In genomic region chr9:124017929-124018730, GRCh38 we compare ENCODE assay signal across 12 cellular contexts. TPM values are rescaled to one million over a fixed set of nuclear protein-coding genes. Genes with fewer than 3 reads are reported as not detected.
A peak's percentile ranks its signal among the peaks of the same experiment; 100 is the strongest.
DNase-seq lines count a peak whose midpoint lies in the region; ATAC-seq and TF ChIP-seq lines count a peak whose summit lies in the region.
"Had no signal": no experiment of that assay in that cellular context is flagged by ENCODE, and none has a peak within 500 bp of the region (broad histone marks: within the 10 kb centered on the region; RNA-seq: fewer than 3 reads in every experiment).

No MANE protein-coding gene starts in this region.

- ATAC-seq in HG03139 (IDR thresholded peaks at IDR 0.05; ENCODE audit: unreplicated experiment) (no peak), HG02642 (IDR thresholded peaks at IDR 0.05; ENCODE audit: poor library complexity, unreplicated experiment) (no peak), aorta (ENCODE audit: low FRiP score) (no peak)
- ATAC-seq: HCT116 had no signal

- peaks cover 100% of the 10 kb centered on the region for H4K20me1 ChIP-seq in neural progenitor cell (ENCODE audit: low read depth)

- CTCF ChIA-PET in CD4-positive, alpha-beta memory T cell (lab: Charles Lee; ENCODE audit: partially characterized antibody) = interaction anchor here (1.4 kb wide), 1 partner anchor 23 kb away, joined by 4 read pairs; no protein-coding TSS in a partner anchor

- intact Hi-C loops in CD4-positive, alpha-beta memory T cell (cut with micrococcal nuclease) = no loop called here
- intact Hi-C loops in aorta (cut with DNase I) = no loop called here

- H3K4me1 Mint-ChIP-seq in CD4-positive, alpha-beta memory T cell = peaks cover 22 to 55% (median 37%) of the 10 kb centered on the region in 4 donors
- peaks cover 31% of the 10 kb centered on the region for H3K4me1 Mint-ChIP-seq in neural progenitor cell

- H3K27me3 ChIP-seq in CD4-positive, alpha-beta memory T cell (ENCODE audit: insufficient read depth, low read length) = peaks cover 66% of the 10 kb centered on the region
- H3K27me3 ChIP-seq in neural progenitor cell (peaks cover 100% of the 10 kb centered on the region), aorta (ENCODE audit: control insufficient read depth in 1 of 2, insufficient read depth in 2 of 2, low read length in 1 of 2) (no peaks in the 10 kb centered on the region)

- H3K4me3 ChIP-seq in CD4-positive, alpha-beta memory T cell (ENCODE audit: low read length in 2 of 2) = no peak overlapping the region
- H3K4me3 ChIP-seq in coronary artery (peak overlapping the region; percentile 51), neural progenitor cell (peak overlapping the region; percentile 76), aorta (ENCODE audit: low read length in 2 of 2) (no peak overlapping the region)

- POLR2A ChIA-PET in CD4-positive, alpha-beta memory T cell (lab: Charles Lee; ENCODE audit: partially characterized antibody) = interaction anchor here (1.1 kb wide), 1 partner anchor 8 kb away, joined by 3 read pairs; no protein-coding TSS in a partner anchor

- H3K4me3 Mint-ChIP-seq in CD4-positive, alpha-beta memory T cell = peak overlapping the region; percentile 39 to 82 (median 58)
- peak overlapping the region; percentile 78 for H3K4me3 Mint-ChIP-seq in neural progenitor cell

- peaks cover 62 to 63% of the 10 kb centered on the region in 2 donors for H3K27me3 Mint-ChIP-seq in CD4-positive, alpha-beta memory T cell
- H3K27me3 Mint-ChIP-seq in neural progenitor cell (ENCODE audit: insufficient read depth, low read depth) = peaks cover 78% of the 10 kb centered on the region

- H3K4me1 ChIP-seq in CD4-positive, alpha-beta memory T cell (ENCODE audit: insufficient read depth, low read length) = peaks cover 35% of the 10 kb centered on the region
- H3K4me1 ChIP-seq in neural progenitor cell (peaks cover 49% of the 10 kb centered on the region), aorta (ENCODE audit: control insufficient read depth in 1 of 2, insufficient read depth in 2 of 2, low read length in 2 of 2) (no peaks in the 10 kb centered on the region)

- no peak overlapping the region for H3K27ac ChIP-seq in CD4-positive, alpha-beta memory T cell (ENCODE audit: low read depth, low read length)
- H3K27ac ChIP-seq in coronary artery (no peak overlapping the region), neural progenitor cell (no peak overlapping the region), aorta (ENCODE audit: low read depth in 1 of 2, low read length in 2 of 2) (no peak overlapping the region)
- H3K27ac ChIP-seq: pancreas had no signal

- H3K9me3 Mint-ChIP-seq in CD4-positive, alpha-beta memory T cell = peaks cover 0 to 4% (median 0%) of the 10 kb centered on the region in 8 donors
- H3K9me3 Mint-ChIP-seq in neural progenitor cell = peaks cover 2% of the 10 kb centered on the region

- no peaks in the 10 kb centered on the region for H3K9me3 ChIP-seq in CD4-positive, alpha-beta memory T cell (ENCODE audit: control insufficient read depth in 1 of 2, low read length in 2 of 2)
- H3K9me3 ChIP-seq in neural progenitor cell (ENCODE audit: low read depth) (no peaks in the 10 kb centered on the region), aorta (ENCODE audit: control insufficient read depth, low read length) (no peaks in the 10 kb centered on the region)
- H3K9me3 ChIP-seq: pancreas had no signal

- H3F3A ChIP-seq in neural progenitor cell (ENCODE audit: low read depth) = peaks cover 71% of the 10 kb centered on the region

- DNase-seq in CD4-positive, alpha-beta memory T cell = no peak
- DNase-seq in HuH-7.5 (ENCODE audit: low spot score) (peak; percentile 79), coronary artery (ENCODE audit: low spot score) (no peak), neural progenitor cell (ENCODE audit: low spot score) (peak; percentile 81), aorta (no peak), NCI-H1436 treated with DMSO at 0.1 percent for 48 hours (lab: John Stamatoyannopoulos, UW) (no peak)
- DNase-seq: KG1, RPMI8226 had no signal

- H3K9ac ChIP-seq in neural progenitor cell = no peak overlapping the region

- peak overlapping the region in 2 of 7 donors; percentile 15 to 86 for H3K27ac Mint-ChIP-seq in CD4-positive, alpha-beta memory T cell
- H3K27ac Mint-ChIP-seq in neural progenitor cell = no peak overlapping the region

- 5 to 7% methylated on average over 47 to 64 of the region's 64 CpGs for WGBS in aorta, 2 donors

- no peak for TF ChIP-seq CTCF in coronary artery (IDR thresholded peaks at IDR 0.05)
- TF ChIP-seq CTCF in neural progenitor cell (IDR thresholded peaks at IDR 0.05) = no peak

- no peak overlapping the region for H2AFZ ChIP-seq in neural progenitor cell (replicated peaks)

- H3K36me3 Mint-ChIP-seq in CD4-positive, alpha-beta memory T cell = peaks cover 0 to 2% of the 10 kb centered on the region in 2 donors
- peaks cover 5% of the 10 kb centered on the region for H3K36me3 Mint-ChIP-seq in neural progenitor cell

- H3K36me3 ChIP-seq in CD4-positive, alpha-beta memory T cell (ENCODE audit: insufficient read depth, low read length) = no peaks in the 10 kb centered on the region
- peaks cover 12% of the 10 kb centered on the region for H3K36me3 ChIP-seq in neural progenitor cell
- no peaks in the 10 kb centered on the region for H3K36me3 ChIP-seq in aorta (ENCODE audit: control insufficient read depth in 1 of 2, insufficient read depth in 2 of 2, low read length in 1 of 2)
- H3K36me3 ChIP-seq: pancreas had no signal

- H3K79me2 ChIP-seq in neural progenitor cell (ENCODE audit: low read depth) = peaks cover 75% of the 10 kb centered on the region

- H3K4me2 ChIP-seq in neural progenitor cell = peak overlapping the region; percentile 92

RNA-seq across cellular contexts. Expression of gene LHX2, which starts 6.6 kb away (rescaled TPM):
- total RNA-seq in CD4-positive, alpha-beta memory T cell = not detected
- polyA plus RNA-seq in CD4-positive, alpha-beta memory T cell = not detected
- 36.3 and 59.5 TPM in 2 replicates for total RNA-seq in neural progenitor cell (ENCODE audit: low replicate concordance)
- total RNA-seq in aorta = under 1 TPM in 1 of 2 donors, not detected in 1; 0.26 TPM
- polyA plus RNA-seq in aorta = under 1 TPM in 1 of 2 donors, not detected in 1; 0.38 TPM
- total RNA-seq: pancreas had no signal
- polyA plus RNA-seq: pancreas had no signal

Comparison
In these comparisons a context has a peak if more than half of its experiments do, and no peak if none do; other contexts are left out.
1. DNase-seq: peak in HuH-7.5 (single experiment) and neural progenitor cell (single experiment); none in CD4-positive, alpha-beta memory T cell (0 of 5), coronary artery (single experiment), aorta (0 of 2) and NCI-H1436 treated with DMSO at 0.1 percent for 48 hours (single experiment).
2. H3K4me3 ChIP-seq: peak in coronary artery (single experiment) and neural progenitor cell (single experiment); none in CD4-positive, alpha-beta memory T cell (0 of 2) and aorta (0 of 2).
3. RNA of gene LHX2, which starts 6.6 kb away (total RNA-seq): 36.3 to 59.5 TPM in neural progenitor cell; 0.26 TPM in aorta and not detected in CD4-positive, alpha-beta memory T cell; every median in the first group is over 10 times any median in the second.